Comparison of ENCODE assay signal across 1 cellular context in the genomic region with DNA sequence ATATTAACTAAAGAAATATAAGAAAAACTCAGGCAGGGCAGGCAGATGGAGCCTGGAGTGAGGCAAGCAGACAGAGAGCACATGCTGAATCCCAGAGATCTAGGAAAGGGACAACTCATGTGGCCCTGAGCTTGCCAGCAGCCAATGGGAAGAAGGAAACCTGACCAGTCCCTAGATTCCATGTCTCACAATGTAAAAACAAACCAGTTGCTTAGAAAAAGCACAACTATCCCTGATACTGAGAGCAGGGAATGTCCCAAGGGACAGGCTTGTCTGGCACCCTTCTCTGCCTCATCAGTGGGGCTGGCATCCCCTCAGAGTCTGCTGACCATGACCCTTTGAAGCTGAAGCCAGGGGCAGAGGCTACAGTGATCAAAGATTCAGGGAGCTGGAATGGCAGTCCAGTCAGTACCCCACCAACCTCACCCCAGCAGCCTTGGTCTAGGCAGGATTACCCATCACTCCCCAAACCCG.
TF ChIP-seq lines count a peak whose summit lies in the region.

No MANE protein-coding gene starts in this region.

TF ChIP-seq in K562, 482 proteins besides CTCF, POLR2A, EP300 and RAD21:
- TF ChIP-seq E2F6 (IDR thresholded peaks at IDR 0.05; ENCODE audit: borderline replicate concordance in 1 of 2, extremely low read depth in 1 of 2, insufficient read depth in 1 of 2, insufficient read length in 1 of 2, low read depth in 1 of 2, low read length in 1 of 2, poor library complexity in 1 of 2, severe bottlenecking in 1 of 2) (peak in 1 of 2 experiments; percentile 22), GABPB1 (CRISPR knock-in tag; IDR thresholded peaks at IDR 0.05) (peak; percentile 13; the same call in 1 of the 2 replicates), ETV1 (tag; conservative IDR thresholded peaks at IDR 0.05; ENCODE audit: low read depth) (no peak), PTBP1 (IDR thresholded peaks at IDR 0.05; ENCODE audit: low read depth, low read length) (no peak), MYC (IDR thresholded peaks at IDR 0.05; ENCODE audit: low read depth, low read length) (no peak), MYC (CRISPR knock-in tag; IDR thresholded peaks at IDR 0.05; ENCODE audit: borderline replicate concordance, low read depth) (peak; percentile 22; the same call in 1 of the 2 replicates), MCM3 (IDR thresholded peaks at IDR 0.05) (no peak), CREB1 (IDR thresholded peaks at IDR 0.05) (no peak), CREB1 (CRISPR knock-in tag; IDR thresholded peaks at IDR 0.05) (0 out of 2 replicates have a peak, but pooled peaks have one; percentile 4), BRF2 (IDR thresholded peaks at IDR 0.05; ENCODE audit: borderline replicate concordance, insufficient read depth, insufficient read length) (no peak), CBX3 (IDR thresholded peaks at IDR 0.05; ENCODE audit: borderline replicate concordance in 1 of 2, low read length in 2 of 2) (0 out of 3 replicates have a peak, but pooled peaks of 1 of the 2 experiments have one; percentile 36), ZNF583 (CRISPR knock-in tag; IDR thresholded peaks at IDR 0.05) (no peak), ZNF655 (CRISPR knock-in tag; IDR thresholded peaks at IDR 0.05) (no peak), ZNF347 (CRISPR knock-in tag; IDR thresholded peaks at IDR 0.05; ENCODE audit: low read depth) (0 out of 2 replicates have a peak, but pooled peaks have one; percentile 50), MIER1 (IDR thresholded peaks at IDR 0.05; ENCODE audit: low read depth) (no peak), ZC3H8 (IDR thresholded peaks at IDR 0.05) (no peak), RBM17 (IDR thresholded peaks at IDR 0.05; ENCODE audit: borderline replicate concordance, low read depth, low read length) (no peak)
- TF ChIP-seq, protein P1, sequence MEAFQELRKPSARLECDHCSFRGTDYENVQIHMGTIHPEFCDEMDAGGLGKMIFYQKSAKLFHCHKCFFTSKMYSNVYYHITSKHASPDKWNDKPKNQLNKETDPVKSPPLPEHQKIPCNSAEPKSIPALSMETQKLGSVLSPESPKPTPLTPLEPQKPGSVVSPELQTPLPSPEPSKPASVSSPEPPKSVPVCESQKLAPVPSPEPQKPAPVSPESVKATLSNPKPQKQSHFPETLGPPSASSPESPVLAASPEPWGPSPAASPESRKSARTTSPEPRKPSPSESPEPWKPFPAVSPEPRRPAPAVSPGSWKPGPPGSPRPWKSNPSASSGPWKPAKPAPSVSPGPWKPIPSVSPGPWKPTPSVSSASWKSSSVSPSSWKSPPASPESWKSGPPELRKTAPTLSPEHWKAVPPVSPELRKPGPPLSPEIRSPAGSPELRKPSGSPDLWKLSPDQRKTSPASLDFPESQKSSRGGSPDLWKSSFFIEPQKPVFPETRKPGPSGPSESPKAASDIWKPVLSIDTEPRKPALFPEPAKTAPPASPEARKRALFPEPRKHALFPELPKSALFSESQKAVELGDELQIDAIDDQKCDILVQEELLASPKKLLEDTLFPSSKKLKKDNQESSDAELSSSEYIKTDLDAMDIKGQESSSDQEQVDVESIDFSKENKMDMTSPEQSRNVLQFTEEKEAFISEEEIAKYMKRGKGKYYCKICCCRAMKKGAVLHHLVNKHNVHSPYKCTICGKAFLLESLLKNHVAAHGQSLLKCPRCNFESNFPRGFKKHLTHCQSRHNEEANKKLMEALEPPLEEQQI (IDR thresholded peaks at IDR 0.05) = no peak
- TF ChIP-seq, protein P2, sequence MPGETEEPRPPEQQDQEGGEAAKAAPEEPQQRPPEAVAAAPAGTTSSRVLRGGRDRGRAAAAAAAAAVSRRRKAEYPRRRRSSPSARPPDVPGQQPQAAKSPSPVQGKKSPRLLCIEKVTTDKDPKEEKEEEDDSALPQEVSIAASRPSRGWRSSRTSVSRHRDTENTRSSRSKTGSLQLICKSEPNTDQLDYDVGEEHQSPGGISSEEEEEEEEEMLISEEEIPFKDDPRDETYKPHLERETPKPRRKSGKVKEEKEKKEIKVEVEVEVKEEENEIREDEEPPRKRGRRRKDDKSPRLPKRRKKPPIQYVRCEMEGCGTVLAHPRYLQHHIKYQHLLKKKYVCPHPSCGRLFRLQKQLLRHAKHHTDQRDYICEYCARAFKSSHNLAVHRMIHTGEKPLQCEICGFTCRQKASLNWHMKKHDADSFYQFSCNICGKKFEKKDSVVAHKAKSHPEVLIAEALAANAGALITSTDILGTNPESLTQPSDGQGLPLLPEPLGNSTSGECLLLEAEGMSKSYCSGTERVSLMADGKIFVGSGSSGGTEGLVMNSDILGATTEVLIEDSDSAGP (CRISPR knock-in tag; IDR thresholded peaks at IDR 0.05) = no peak
- TF ChIP-seq, protein P3, sequence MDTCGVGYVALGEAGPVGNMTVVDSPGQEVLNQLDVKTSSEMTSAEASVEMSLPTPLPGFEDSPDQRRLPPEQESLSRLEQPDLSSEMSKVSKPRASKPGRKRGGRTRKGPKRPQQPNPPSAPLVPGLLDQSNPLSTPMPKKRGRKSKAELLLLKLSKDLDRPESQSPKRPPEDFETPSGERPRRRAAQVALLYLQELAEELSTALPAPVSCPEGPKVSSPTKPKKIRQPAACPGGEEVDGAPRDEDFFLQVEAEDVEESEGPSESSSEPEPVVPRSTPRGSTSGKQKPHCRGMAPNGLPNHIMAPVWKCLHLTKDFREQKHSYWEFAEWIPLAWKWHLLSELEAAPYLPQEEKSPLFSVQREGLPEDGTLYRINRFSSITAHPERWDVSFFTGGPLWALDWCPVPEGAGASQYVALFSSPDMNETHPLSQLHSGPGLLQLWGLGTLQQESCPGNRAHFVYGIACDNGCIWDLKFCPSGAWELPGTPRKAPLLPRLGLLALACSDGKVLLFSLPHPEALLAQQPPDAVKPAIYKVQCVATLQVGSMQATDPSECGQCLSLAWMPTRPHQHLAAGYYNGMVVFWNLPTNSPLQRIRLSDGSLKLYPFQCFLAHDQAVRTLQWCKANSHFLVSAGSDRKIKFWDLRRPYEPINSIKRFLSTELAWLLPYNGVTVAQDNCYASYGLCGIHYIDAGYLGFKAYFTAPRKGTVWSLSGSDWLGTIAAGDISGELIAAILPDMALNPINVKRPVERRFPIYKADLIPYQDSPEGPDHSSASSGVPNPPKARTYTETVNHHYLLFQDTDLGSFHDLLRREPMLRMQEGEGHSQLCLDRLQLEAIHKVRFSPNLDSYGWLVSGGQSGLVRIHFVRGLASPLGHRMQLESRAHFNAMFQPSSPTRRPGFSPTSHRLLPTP (IDR thresholded peaks at IDR 0.05; ENCODE audit: borderline replicate concordance, extremely low read depth, insufficient read length) = no peak
